Comparison of ENCODE assay signal across 15 cellular contexts in genomic region chr3:29329986-29330514, GRCh38. TPM values are rescaled to one million over a fixed set of nuclear protein-coding genes. Genes with fewer than 3 reads are reported as not detected.
"Had no signal": no experiment of that assay in that cellular context is flagged by ENCODE, and none has a peak within 500 bp of the region (broad histone marks: within the 10 kb centered on the region; RNA-seq: fewer than 3 reads in every experiment).

No MANE protein-coding gene starts in this region.

- H3K27me3 ChIP-seq: testis had no signal

- H3K4me3 ChIP-seq: prostate gland, testis had no signal

- DNase-seq: activated CD4-positive, alpha-beta T cell treated with anti-CD3 and anti-CD28 coated beads, Interleukin-2, amount 50 U/mL, for 4 hours; activated CD4-positive, CD25-positive, alpha-beta regulatory T cell treated with anti-CD3 and anti-CD28 coated beads, Interleukin-2, amount 50 U/mL, for 72 hours; activated CD8-positive, alpha-beta memory T cell treated with anti-CD3 and anti-CD28 coated beads, Interleukin-2, amount 10 ng/mL, durations not matched to agents 7 days and 5 days; activated effector memory CD4-positive, alpha-beta T cell treated with Interleukin-2 at 50 U/mL for 16 hours; activated T-cell treated with anti-CD3 and anti-CD28 coated beads, Interleukin-2, amount 50 U/mL, for 24 hours; amygdala; immature natural killer cell; nephron progenitor cell; stimulated activated CD4-positive, alpha-beta T cell treated with anti-CD3 and anti-CD28 coated beads, Interleukin-4, amount 100 ng/mL, for 1 hour; stimulated activated CD8-positive, alpha-beta memory T cell treated with anti-CD3 and anti-CD28 coated beads, Interleukin-4, amount 100 ng/mL, for 48 hours; SW 1271; testis had no signal

- H3K27ac ChIP-seq: prostate gland, testis had no signal

- H3K9me3 ChIP-seq: prostate gland, testis had no signal

- ATAC-seq: activated CD8-positive, alpha-beta memory T cell treated with anti-CD3 and anti-CD28 coated beads, Interleukin-2, amount 10 ng/mL, durations not matched to agents 7 days and 5 days; activated naive CD4-positive, alpha-beta T cell treated with anti-CD3 and anti-CD28 coated beads, Interleukin-2, amount 50 U/mL, for 72 hours; left lobe of liver had no signal

- H3K36me3 ChIP-seq: prostate gland had no signal

RNA-seq across cellular contexts. Expression of gene RBMS3, which starts 49.2 kb away (rescaled TPM):
- polyA plus RNA-seq: immature natural killer cell had no signal
